In the genomic region with DNA sequence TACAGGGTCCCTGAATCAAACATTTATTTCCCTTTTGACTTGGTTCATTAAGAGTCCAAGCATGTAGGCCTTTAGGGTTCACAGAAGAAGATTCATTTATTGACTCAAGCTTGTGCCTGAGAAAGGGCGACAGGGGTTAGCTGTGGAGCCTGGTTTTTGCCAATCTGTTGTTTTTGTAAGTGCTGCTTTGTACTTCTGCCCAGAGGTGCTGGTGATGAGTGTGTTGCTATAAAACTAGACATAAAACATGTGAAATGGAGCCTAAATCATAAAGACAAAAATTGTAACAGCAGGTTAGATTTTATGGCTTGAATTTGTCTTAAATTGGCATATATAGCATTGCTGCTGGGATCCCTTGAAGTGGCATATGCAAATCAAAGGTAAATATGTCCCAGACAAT, we compare ENCODE assay signal across 6 cellular contexts.
"Had no signal": no experiment of that assay in that cellular context is flagged by ENCODE, and none has a peak within 500 bp of the region (broad histone marks: within the 10 kb centered on the region; RNA-seq: fewer than 3 reads in every experiment).

No MANE protein-coding gene starts in this region.

- H3K36me3 Mint-ChIP-seq: IgD-negative memory B cell had no signal

- H3K9me3 Mint-ChIP-seq: IgD-negative memory B cell had no signal

- ATAC-seq: HepG2, K562 had no signal

- H3K27ac Mint-ChIP-seq: IgD-negative memory B cell had no signal

- H3K4me1 Mint-ChIP-seq: IgD-negative memory B cell had no signal

- H3K4me3 Mint-ChIP-seq: IgD-negative memory B cell had no signal

- DNase-seq: IMR-90, KBM-7, KG1 had no signal
